In genomic region chr13:73945371-73945770, GRCh38 we compare ENCODE assay signal across 16 cellular contexts.
DNase-seq lines count a peak whose midpoint lies in the region; ATAC-seq and TF ChIP-seq lines count a peak whose summit lies in the region.
"Had no signal": no experiment of that assay in that cellular context is flagged by ENCODE, and none has a peak within 500 bp of the region (broad histone marks: within the 10 kb centered on the region; RNA-seq: fewer than 3 reads in every experiment).

No MANE protein-coding gene starts in this region.

- peaks cover 62% of the 10 kb centered on the region for H3K4me1 Mint-ChIP-seq in stimulated activated effector memory CD8-positive, alpha-beta T cell treated with anti-CD3 and anti-CD28 coated beads, Interleukin-12 subunit alpha, Interleukin-12 subunit beta, amount 100 ng/mL, for 72 hours

- no peak overlapping the region for H3K9ac ChIP-seq in SK-N-SH

- 72% methylated on average over 3 of the region's 3 CpGs for WGBS in SK-N-SH (ENCODE audit: low lambda C conversion rate)

- no peak for TF ChIP-seq EP300 in SK-N-SH (IDR thresholded peaks at IDR 0.05; ENCODE audit: borderline replicate concordance in 1 of 2, low read depth in 1 of 2, low read length in 1 of 2)

- TF ChIP-seq CTCF in SK-N-SH (IDR thresholded peaks at IDR 0.05) (peak; percentile 41), BE2C (IDR thresholded peaks at IDR 0.05; ENCODE audit: low read depth, low read length) (no peak)

- H3K9me3 Mint-ChIP-seq in stimulated activated effector memory CD8-positive, alpha-beta T cell treated with anti-CD3 and anti-CD28 coated beads, Interleukin-12 subunit alpha, Interleukin-12 subunit beta, amount 100 ng/mL, for 72 hours, result no peaks in the 10 kb centered on the region

- H3K4me2 ChIP-seq in SK-N-SH, result no peak overlapping the region

- H3K27ac Mint-ChIP-seq in stimulated activated effector memory CD8-positive, alpha-beta T cell treated with anti-CD3 and anti-CD28 coated beads, Interleukin-12 subunit alpha, Interleukin-12 subunit beta, amount 100 ng/mL, for 72 hours, result no peak overlapping the region

- peaks cover 6 to 36% of the 10 kb centered on the region in 2 experiments; a peak in 3 of 4 replicates for H3K4me1 ChIP-seq in SK-N-SH (ENCODE audit: control insufficient read depth in 1 of 2, insufficient read depth in 2 of 2, low read depth in 1 of 2, low read length in 1 of 2)
- peaks cover 15% of the 10 kb centered on the region for H3K4me1 ChIP-seq in BE2C

- H2AFZ ChIP-seq in SK-N-SH (ENCODE audit: low read depth), result no peak overlapping the region

- CTCF ChIA-PET in SK-N-SH (lab: Yijun Ruan, JAX), result interaction anchor here (0.6 to 1.5 kb wide), 3 partner anchors 340 to 481 kb away, joined by 3 to 15 read pairs (median 3); no protein-coding TSS in a partner anchor

- no peaks in the 10 kb centered on the region for H3K27me3 ChIP-seq in SK-N-SH (ENCODE audit: insufficient read depth)
- H3K27me3 ChIP-seq in BE2C, result no peaks in the 10 kb centered on the region
- H3K27me3 ChIP-seq: brain microvascular endothelial cell, gastroesophageal sphincter, tibial artery had no signal

- H3K36me3 Mint-ChIP-seq in stimulated activated effector memory CD8-positive, alpha-beta T cell treated with anti-CD3 and anti-CD28 coated beads, Interleukin-12 subunit alpha, Interleukin-12 subunit beta, amount 100 ng/mL, for 72 hours, result peaks cover 17% of the 10 kb centered on the region

- intact Hi-C loops in sciatic nerve (cut with DNase I), result no loop called here

- DNase-seq in SK-N-SH (no peak), OCI-M1 (lab: John Stamatoyannopoulos, UW) (peak; percentile 30), fibroblast of peridontal ligament (ENCODE audit: extremely low read depth) (peak; percentile 64), sciatic nerve (ENCODE audit: low spot score) (no peak), BE2C (no peak)
- no peak for DNase-seq in stimulated activated effector memory CD8-positive, alpha-beta T cell treated with anti-CD3 and anti-CD28 coated beads, Interleukin-12 subunit alpha, Interleukin-12 subunit beta, amount 100 ng/mL, for 72 hours (ENCODE audit: low spot score in 2 of 2)
- DNase-seq: brain microvascular endothelial cell; effector CD8-positive, alpha-beta T cell; NCI-H2081; NCI-H748 treated with DMSO at 0.1 percent for 48 hours had no signal

- H3K9me3 ChIP-seq in SK-N-SH, result no peaks in the 10 kb centered on the region
- no peaks in the 10 kb centered on the region for H3K9me3 ChIP-seq in BE2C
- H3K9me3 ChIP-seq: gastroesophageal sphincter, tibial artery had no signal

- POLR2A ChIA-PET in SK-N-SH (lab: Yijun Ruan, JAX), result interaction anchor here (0.8 to 1.1 kb wide), 2 partner anchors 190 to 191 kb away, joined by 3 read pairs; no protein-coding TSS in a partner anchor

- H3K27ac ChIP-seq in SK-N-SH (ENCODE audit: low read depth in 2 of 2, low read length in 1 of 2), result peak overlapping the region; percentile 17 to 86; a peak in 3 of 4 replicates
- H3K27ac ChIP-seq: 22Rv1, brain microvascular endothelial cell, RWPE1 had no signal

- H3K4me3 Mint-ChIP-seq in stimulated activated effector memory CD8-positive, alpha-beta T cell treated with anti-CD3 and anti-CD28 coated beads, Interleukin-12 subunit alpha, Interleukin-12 subunit beta, amount 100 ng/mL, for 72 hours, result no peak overlapping the region

- no peaks in the 10 kb centered on the region for H3K9me2 ChIP-seq in SK-N-SH

- TF ChIP-seq RAD21 in SK-N-SH (IDR thresholded peaks at IDR 0.05; ENCODE audit: low read length), result no peak

- no peaks in the 10 kb centered on the region for H4K20me1 ChIP-seq in SK-N-SH (ENCODE audit: insufficient read depth)

- H3K79me2 ChIP-seq in SK-N-SH (ENCODE audit: insufficient read depth), result 0 out of 2 replicates have a peak, but pooled peaks cover 4% of the 10 kb centered on the region

- ATAC-seq in SK-N-SH treated with all-trans-retinoic acid at 6 μM for 48 hours (no peak), sciatic nerve (peak; percentile 49), GM21786 (IDR thresholded peaks at IDR 0.05; ENCODE audit: unreplicated experiment) (no peak)
- no peak for ATAC-seq in stimulated activated effector memory CD8-positive, alpha-beta T cell treated with anti-CD3 and anti-CD28 coated beads, Interleukin-12 subunit alpha, Interleukin-12 subunit beta, amount 100 ng/mL, for 72 hours

- H3K4me3 ChIP-seq in SK-N-SH (ENCODE audit: low read depth in 2 of 2, low read length in 1 of 2) (no peak overlapping the region), BE2C (ENCODE audit: low read depth, low read length) (no peak overlapping the region)
- H3K4me3 ChIP-seq: gastroesophageal sphincter, tibial artery had no signal

- H3F3A ChIP-seq in SK-N-SH (replicated peaks; ENCODE audit: insufficient read depth), result peaks cover 5% of the 10 kb centered on the region

- H3K36me3 ChIP-seq in SK-N-SH (replicated peaks in 1 of 2; ENCODE audit: control insufficient read depth in 1 of 2, insufficient read depth in 2 of 2, low read length in 1 of 2) (peaks cover 0 to 14% of the 10 kb centered on the region in 2 experiments), BE2C (no peaks in the 10 kb centered on the region)
- H3K36me3 ChIP-seq: gastroesophageal sphincter, tibial artery had no signal

TF ChIP-seq in SK-N-SH, 30 proteins besides CTCF, POLR2A, EP300 and RAD21:
- TF ChIP-seq RXRA (IDR thresholded peaks at IDR 0.05; ENCODE audit: borderline replicate concordance, low read depth), result no peak
- no peak for TF ChIP-seq MEF2A (IDR thresholded peaks at IDR 0.05; ENCODE audit: borderline replicate concordance, low read depth)
- TF ChIP-seq, protein P1, sequence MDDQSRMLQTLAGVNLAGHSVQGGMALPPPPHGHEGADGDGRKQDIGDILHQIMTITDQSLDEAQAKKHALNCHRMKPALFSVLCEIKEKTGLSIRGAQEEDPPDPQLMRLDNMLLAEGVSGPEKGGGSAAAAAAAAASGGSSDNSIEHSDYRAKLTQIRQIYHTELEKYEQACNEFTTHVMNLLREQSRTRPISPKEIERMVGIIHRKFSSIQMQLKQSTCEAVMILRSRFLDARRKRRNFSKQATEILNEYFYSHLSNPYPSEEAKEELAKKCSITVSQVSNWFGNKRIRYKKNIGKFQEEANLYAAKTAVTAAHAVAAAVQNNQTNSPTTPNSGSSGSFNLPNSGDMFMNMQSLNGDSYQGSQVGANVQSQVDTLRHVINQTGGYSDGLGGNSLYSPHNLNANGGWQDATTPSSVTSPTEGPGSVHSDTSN (IDR thresholded peaks at IDR 0.05), result no peak

TF ChIP-seq in SK-N-SH treated with all-trans-retinoic acid at 6 μM for 48 hours, 23 proteins besides CTCF, POLR2A, EP300 and RAD21:
- TF ChIP-seq PPARA (CRISPR knock-in tag; IDR thresholded peaks at IDR 0.05; ENCODE audit: borderline replicate concordance) (no peak), TOX (CRISPR knock-in tag; IDR thresholded peaks at IDR 0.05; ENCODE audit: borderline replicate concordance) (no peak)

Comparison
In these comparisons a context has a peak if more than half of its experiments do, and no peak if none do; other contexts are left out.
1. DNase-seq: peak in OCI-M1 (single experiment) and fibroblast of peridontal ligament (single experiment); none in SK-N-SH (single experiment), sciatic nerve (single experiment), BE2C (single experiment) and stimulated activated effector memory CD8-positive, alpha-beta T cell treated with anti-CD3 and anti-CD28 coated beads, Interleukin-12 subunit alpha, Interleukin-12 subunit beta, amount 100 ng/mL, for 72 hours (0 of 2).